ENCODE assay signal across 18 cellular contexts in genomic region chr9:95815153-95815552, GRCh38.
DNase-seq lines count a peak whose midpoint lies in the region; ATAC-seq, FAIRE-seq and TF ChIP-seq lines count a peak whose summit lies in the region.
"Had no signal": no experiment of that assay in that cellular context is flagged by ENCODE, and none has a peak within 500 bp of the region (broad histone marks: within the 10 kb centered on the region; RNA-seq: fewer than 3 reads in every experiment).

No MANE protein-coding gene starts in this region.

- H4K8ac ChIP-seq in mesenchymal stem cell (ENCODE audit: low read length), result no peak overlapping the region

- H2AFZ ChIP-seq in K562 (ENCODE audit: low read depth, low read length) (peak overlapping the region; percentile 41; the same call in 1 of the 2 replicates), mesenchymal stem cell (ENCODE audit: low read depth, low read length) (no peak overlapping the region)

- H3K27ac ChIP-seq in K562 (ENCODE audit: extremely low read depth, low read depth, low read length) (no peak overlapping the region; the same call in 2 of the 3 replicates), mesenchymal stem cell (ENCODE audit: low read length, poor library complexity, severe bottlenecking) (no peak overlapping the region)
- H3K27ac ChIP-seq: upper lobe of right lung had no signal

- peak overlapping the region; percentile 27 to 83 for H2BK12ac ChIP-seq in mesenchymal stem cell (ENCODE audit: low read length in 2 of 2)

- no peak overlapping the region for H3K4ac ChIP-seq in mesenchymal stem cell (ENCODE audit: low read depth in 1 of 2, low read length in 2 of 2)

- H2BK15ac ChIP-seq in mesenchymal stem cell (ENCODE audit: low read depth, poor library complexity, severe bottlenecking), result no peak overlapping the region

- peak; percentile 46 for DNase-seq in AG09319 (ENCODE audit: extremely low read depth, low read depth)
- peak; percentile 87 for DNase-seq in MG63
- peak; percentile 20 to 50 (median 27) for DNase-seq in K562 (ENCODE audit: extremely low read depth in 1 of 4, low spot score in 3 of 4)
- DNase-seq in mesenchymal stem cell, result peak; percentile 92
- DNase-seq in D341Med (ENCODE audit: low spot score), result no peak
- no peak for DNase-seq in DMS53 treated with DMSO at 0.1 percent for 48 hours (lab: John Stamatoyannopoulos, UW; ENCODE audit: unreplicated experiment)
- DNase-seq in superior temporal gyrus (ENCODE audit: extremely low spot score), result no peak
- no peak for DNase-seq in SIG-M5 (lab: John Stamatoyannopoulos, UW)
- DNase-seq: activated CD4-positive, alpha-beta memory T cell treated with anti-CD3 and anti-CD28 coated beads for 36 hours; activated T-cell treated with anti-CD3 and anti-CD28 coated beads, Interleukin-2, amount 50 U/mL, for 24 hours; caudate nucleus; CD8-positive, alpha-beta memory T cell; H9; NCI-H2029; NCI-H524; nephron progenitor cell; stimulated activated naive CD8-positive, alpha-beta T cell treated with anti-CD3 and anti-CD28 coated beads, Interleukin-15, Interleukin-2, amounts not matched to agents 100 U/mL and 50 U/mL, for 24 hours; upper lobe of right lung had no signal

- no peak overlapping the region for H2BK5ac ChIP-seq in mesenchymal stem cell (ENCODE audit: low read depth, low read length, poor library complexity, severe bottlenecking)

- H3K23ac ChIP-seq in mesenchymal stem cell (ENCODE audit: low read length in 2 of 2), result no peak overlapping the region

- H3K36me3 ChIP-seq in MG63 (no peaks in the 10 kb centered on the region), K562 (ENCODE audit: control insufficient read depth, insufficient read depth, low read length) (no peaks in the 10 kb centered on the region), mesenchymal stem cell (ENCODE audit: control insufficient read depth in 1 of 2, insufficient read depth in 2 of 2, low read depth in 1 of 2, low read length in 2 of 2) (no peaks in the 10 kb centered on the region)
- H3K36me3 ChIP-seq: upper lobe of right lung had no signal

- H2BK120ac ChIP-seq in mesenchymal stem cell (ENCODE audit: low read depth, low read length), result no peak overlapping the region

- FAIRE-seq in K562 (lab: Jason Lieb, UNC), result peak; percentile 79

- no peak overlapping the region for H3K14ac ChIP-seq in mesenchymal stem cell (ENCODE audit: low read length in 2 of 2)

- H3K18ac ChIP-seq in mesenchymal stem cell (ENCODE audit: low read depth in 1 of 2, low read length in 2 of 2), result peak overlapping the region; percentile 15 to 88

- no peak overlapping the region for H4K91ac ChIP-seq in mesenchymal stem cell (ENCODE audit: low read length)

- TF ChIP-seq CTCF in AG09319 (IDR thresholded peaks at IDR 0.05; ENCODE audit: low read depth, low read length) (no peak), K562 (IDR thresholded peaks at IDR 0.05 in 2 of 3, conservative IDR thresholded peaks at IDR 0.05 in 1 of 3; ENCODE audit: insufficient read depth in 2 of 3, low read depth in 1 of 3, low read length in 3 of 3) (no peak)

- CTCF ChIA-PET in K562 (lab: Yijun Ruan, JAX; ENCODE audit: low intra/inter-chr PET ratio), result no interaction called here

- intact Hi-C loops in K562 (cut with micrococcal nuclease), result no loop called here

- TF ChIP-seq RAD21 in K562 (CRISPR knock-in tag; conservative IDR thresholded peaks at IDR 0.05 in 1 of 2, IDR thresholded peaks at IDR 0.05 in 1 of 2), result no peak

- no peak overlapping the region for H2AK5ac ChIP-seq in mesenchymal stem cell (ENCODE audit: low read length, severe bottlenecking)

- H3K79me1 ChIP-seq in mesenchymal stem cell (replicated peaks; ENCODE audit: low read length, poor library complexity, severe bottlenecking), result no peaks in the 10 kb centered on the region

- POLR2A ChIA-PET in K562 (lab: Yijun Ruan, JAX), result no interaction called here

- BruUV-seq in K562 (replicated peaks; lab: Mats Ljungman, UMichigan), result no TSS peak

- no peak for TF ChIP-seq EP300 in K562 (IDR thresholded peaks at IDR 0.05; ENCODE audit: low read length)

- TF ChIP-seq POLR2A in K562 (conservative IDR thresholded peaks at IDR 0.05), result no peak

- no peak overlapping the region for H3K9ac ChIP-seq in K562 (ENCODE audit: insufficient read depth in 1 of 2, low read depth in 2 of 2, low read length in 2 of 2)
- no peak overlapping the region for H3K9ac ChIP-seq in mesenchymal stem cell (ENCODE audit: low read length)

- H3K27me3 ChIP-seq in MG63 (no peaks in the 10 kb centered on the region), K562 (ENCODE audit: control insufficient read depth in 2 of 2, insufficient read depth in 2 of 2, low read length in 2 of 2) (peaks cover 29 to 47% of the 10 kb centered on the region in 2 experiments), mesenchymal stem cell (ENCODE audit: control insufficient read depth in 1 of 2, insufficient read depth in 1 of 2, low read length in 2 of 2) (peaks cover 0 to 3% of the 10 kb centered on the region in 2 experiments)
- H3K27me3 ChIP-seq: upper lobe of right lung had no signal

- H4K20me1 ChIP-seq in K562 (replicated peaks; ENCODE audit: control insufficient read depth, insufficient read depth, low read length), result no peaks in the 10 kb centered on the region

- H3K4me3 ChIP-seq in MG63 (peak overlapping the region; percentile 6; the same call in 1 of the 2 replicates), K562 (no peak overlapping the region), mesenchymal stem cell (ENCODE audit: insufficient read depth in 1 of 2, low read depth in 1 of 2, low read length in 2 of 2) (no peak overlapping the region)
- H3K4me3 ChIP-seq: upper lobe of right lung had no signal

- no peaks in the 10 kb centered on the region; the same call in 1 of the 2 replicates for H3K9me3 ChIP-seq in MG63
- no peaks in the 10 kb centered on the region for H3K9me3 ChIP-seq in K562 (replicated peaks; ENCODE audit: control insufficient read depth, insufficient read depth, low read depth, low read length)
- H3K9me3 ChIP-seq in mesenchymal stem cell (ENCODE audit: control insufficient read depth, low read length), result no peaks in the 10 kb centered on the region
- H3K9me3 ChIP-seq: upper lobe of right lung had no signal

- in situ Hi-C loops in K562 (cut with MboI), result no loop called here

- 5% methylated on average over 17 of the region's 17 CpGs for WGBS in K562 (ENCODE audit: insufficient coverage, low coverage, missing lambda C conversion rate)
- 53% methylated on average over 17 of the region's 17 CpGs for WGBS in mesenchymal stem cell

- H3K4me1 ChIP-seq in K562 (replicated peaks in 1 of 2; ENCODE audit: control insufficient read depth in 2 of 2, insufficient read depth in 2 of 2, low read length in 2 of 2) (peaks cover 3 to 10% of the 10 kb centered on the region in 2 experiments; a peak in 3 of 5 replicates), mesenchymal stem cell (ENCODE audit: control insufficient read depth, insufficient read depth, low read depth, low read length) (peaks cover 24% of the 10 kb centered on the region)
- H3K4me1 ChIP-seq: upper lobe of right lung had no signal

- H3K9me1 ChIP-seq in K562 (ENCODE audit: control insufficient read depth, insufficient read depth, low read length), result no peaks in the 10 kb centered on the region

- peak overlapping the region; percentile 56 for H3K4me2 ChIP-seq in K562 (ENCODE audit: insufficient read depth, low read length)
- H3K4me2 ChIP-seq in mesenchymal stem cell (ENCODE audit: low read length, poor library complexity, severe bottlenecking), result no peak overlapping the region

- H3K79me2 ChIP-seq in K562 (ENCODE audit: control insufficient read depth, insufficient read depth, low read length), result no peaks in the 10 kb centered on the region

- peak; percentile 65 for ATAC-seq in K562
- ATAC-seq: stimulated activated naive CD8-positive, alpha-beta T cell treated with anti-CD3 and anti-CD28 coated beads, Interleukin-15, Interleukin-2, amounts not matched to agents 100 U/mL and 50 U/mL, for 24 hours; upper lobe of right lung had no signal

TF ChIP-seq in K562, 482 proteins besides CTCF, POLR2A, EP300 and RAD21 (continues in another document):
- TF ChIP-seq EGR1 (conservative IDR thresholded peaks at IDR 0.05) (peak; percentile 48), SP2 (IDR thresholded peaks at IDR 0.05; ENCODE audit: extremely low read depth, low read depth, low read length, poor library complexity, severe bottlenecking) (no peak), ZFP1 (CRISPR knock-in tag; IDR thresholded peaks at IDR 0.05) (no peak), HEY1 (CRISPR knock-in tag; IDR thresholded peaks at IDR 0.05; ENCODE audit: borderline replicate concordance) (no peak), LCOR (CRISPR knock-in tag; IDR thresholded peaks at IDR 0.05) (0 out of 2 replicates have a peak, but pooled peaks have one; percentile 30), TEAD2 (tag; IDR thresholded peaks at IDR 0.05) (no peak), GABPB2 (CRISPR knock-in tag; conservative IDR thresholded peaks at IDR 0.05) (no peak), ARID1B (IDR thresholded peaks at IDR 0.05) (0 out of 2 replicates have a peak, but pooled peaks have one; percentile 30), ARID2 (IDR thresholded peaks at IDR 0.05) (no peak), DNMT1 (IDR thresholded peaks at IDR 0.05) (no peak), MEIS2 (IDR thresholded peaks at IDR 0.05; ENCODE audit: partially characterized antibody) (no peak), RBM25 (IDR thresholded peaks at IDR 0.05; ENCODE audit: low read depth, low read length, severe bottlenecking) (no peak)
- TF ChIP-seq, protein P1, sequence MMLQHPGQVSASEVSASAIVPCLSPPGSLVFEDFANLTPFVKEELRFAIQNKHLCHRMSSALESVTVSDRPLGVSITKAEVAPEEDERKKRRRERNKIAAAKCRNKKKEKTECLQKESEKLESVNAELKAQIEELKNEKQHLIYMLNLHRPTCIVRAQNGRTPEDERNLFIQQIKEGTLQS (IDR thresholded peaks at IDR 0.05), result peak; percentile 81
- TF ChIP-seq, protein P1 (CRISPR knock-in tag; conservative IDR thresholded peaks at IDR 0.05), result no peak
- TF ChIP-seq, protein P2, sequence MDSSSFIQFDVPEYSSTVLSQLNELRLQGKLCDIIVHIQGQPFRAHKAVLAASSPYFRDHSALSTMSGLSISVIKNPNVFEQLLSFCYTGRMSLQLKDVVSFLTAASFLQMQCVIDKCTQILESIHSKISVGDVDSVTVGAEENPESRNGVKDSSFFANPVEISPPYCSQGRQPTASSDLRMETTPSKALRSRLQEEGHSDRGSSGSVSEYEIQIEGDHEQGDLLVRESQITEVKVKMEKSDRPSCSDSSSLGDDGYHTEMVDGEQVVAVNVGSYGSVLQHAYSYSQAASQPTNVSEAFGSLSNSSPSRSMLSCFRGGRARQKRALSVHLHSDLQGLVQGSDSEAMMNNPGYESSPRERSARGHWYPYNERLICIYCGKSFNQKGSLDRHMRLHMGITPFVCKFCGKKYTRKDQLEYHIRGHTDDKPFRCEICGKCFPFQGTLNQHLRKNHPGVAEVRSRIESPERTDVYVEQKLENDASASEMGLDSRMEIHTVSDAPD (CRISPR knock-in tag; IDR thresholded peaks at IDR 0.05), result no peak

Comparison
In these comparisons a context has a peak if more than half of its experiments do, and no peak if none do; other contexts are left out.
1. DNase-seq: peak in AG09319 (single experiment), MG63 (single experiment), K562 (4 of 4) and mesenchymal stem cell (single experiment); none in D341Med (single experiment), DMS53 treated with DMSO at 0.1 percent for 48 hours (single experiment), superior temporal gyrus (single experiment) and SIG-M5 (single experiment).